In genomic region chr9:136898483-136899100, GRCh38 we compare ENCODE assay signal across 22 cellular contexts. TPM values are rescaled to one million over a fixed set of nuclear protein-coding genes. Genes with fewer than 3 reads are reported as not detected.
A peak's percentile ranks its signal among the peaks of the same experiment; 100 is the strongest.
DNase-seq lines count a peak whose midpoint lies in the region; ATAC-seq and TF ChIP-seq lines count a peak whose summit lies in the region.
"Had no signal": no experiment of that assay in that cellular context is flagged by ENCODE, and none has a peak within 500 bp of the region (broad histone marks: within the 10 kb centered on the region; RNA-seq: fewer than 3 reads in every experiment).

No MANE protein-coding gene starts in this region.

- H3K4me3 ChIP-seq in MM.1S (ENCODE audit: low read length) = peak overlapping the region; percentile 39
- H3K4me3 ChIP-seq: BLaER1 treated with 17β-estradiol and CSF1 and Interleukin-3, amounts not matched to agents 10 nM and 100 nM; SJSA1 had no signal

- no peaks in the 10 kb centered on the region for H4K20me1 ChIP-seq in MM.1S (ENCODE audit: insufficient read depth, low read length)

- H3K4me1 Mint-ChIP-seq in T-helper 1 cell treated with Interleukin-12 subunit alpha and Interleukin-12 subunit beta and Interleukin-4 antibody, amounts not matched to agents 30 μg/mL and 1 μg/mL, for 36 hours (ENCODE audit: low read depth) = peaks cover 51% of the 10 kb centered on the region
- peaks cover 41% of the 10 kb centered on the region for H3K4me1 Mint-ChIP-seq in activated T-helper 2 cell treated with anti-CD3 and anti-CD28 coated beads, Interferon-gamma antibody, Interleukin-2, Interleukin-4, amounts not matched to agents 10 μg/mL and 5 μg/mL and 100 μg/mL, durations not matched to agents 14 hours and 24 hours and 36 hours (ENCODE audit: low read depth)
- H3K4me1 Mint-ChIP-seq in stimulated activated effector memory CD8-positive, alpha-beta T cell treated with anti-CD3 and anti-CD28 coated beads, Interleukin-12 subunit alpha, Interleukin-12 subunit beta, amount 100 ng/mL, for 72 hours = peaks cover 53% of the 10 kb centered on the region

- H3K27me3 Mint-ChIP-seq in T-helper 1 cell treated with Interleukin-12 subunit alpha and Interleukin-12 subunit beta and Interleukin-4 antibody, amounts not matched to agents 30 μg/mL and 1 μg/mL, for 36 hours (ENCODE audit: low read depth) = no peaks in the 10 kb centered on the region
- no peaks in the 10 kb centered on the region for H3K27me3 Mint-ChIP-seq in activated T-helper 2 cell treated with anti-CD3 and anti-CD28 coated beads, Interferon-gamma antibody, Interleukin-2, Interleukin-4, amounts not matched to agents 10 μg/mL and 5 μg/mL and 100 μg/mL, durations not matched to agents 14 hours and 24 hours and 36 hours (ENCODE audit: low read depth)

- H3K4me3 Mint-ChIP-seq in T-helper 1 cell treated with Interleukin-12 subunit alpha and Interleukin-12 subunit beta and Interleukin-4 antibody, amounts not matched to agents 30 μg/mL and 1 μg/mL, for 36 hours = no peak overlapping the region
- H3K4me3 Mint-ChIP-seq in activated T-helper 2 cell treated with anti-CD3 and anti-CD28 coated beads, Interferon-gamma antibody, Interleukin-2, Interleukin-4, amounts not matched to agents 10 μg/mL and 5 μg/mL and 100 μg/mL, durations not matched to agents 14 hours and 24 hours and 36 hours (ENCODE audit: low read depth) = no peak overlapping the region
- H3K4me3 Mint-ChIP-seq in stimulated activated effector memory CD8-positive, alpha-beta T cell treated with anti-CD3 and anti-CD28 coated beads, Interleukin-12 subunit alpha, Interleukin-12 subunit beta, amount 100 ng/mL, for 72 hours = no peak overlapping the region

- TF ChIP-seq CTCF in MM.1S (IDR thresholded peaks at IDR 0.05; ENCODE audit: low read length) = no peak

- peaks cover 77% of the 10 kb centered on the region for H3K79me2 ChIP-seq in MM.1S (ENCODE audit: low read length)

- H3K9ac ChIP-seq in MM.1S (ENCODE audit: low read length) = peak overlapping the region; percentile 27; the same call in 1 of the 2 replicates

- H3K9me3 ChIP-seq in MM.1S (replicated peaks; ENCODE audit: insufficient read depth, low read length) = no peaks in the 10 kb centered on the region
- H3K9me3 ChIP-seq: BLaER1 treated with 17β-estradiol and CSF1 and Interleukin-3, amounts not matched to agents 10 nM and 100 nM; SJSA1 had no signal

- H3K9me2 ChIP-seq in MM.1S (replicated peaks; ENCODE audit: insufficient read depth, low read length) = no peaks in the 10 kb centered on the region

- peaks cover 48% of the 10 kb centered on the region for H3K36me3 Mint-ChIP-seq in T-helper 1 cell treated with Interleukin-12 subunit alpha and Interleukin-12 subunit beta and Interleukin-4 antibody, amounts not matched to agents 30 μg/mL and 1 μg/mL, for 36 hours (ENCODE audit: low read depth)
- H3K36me3 Mint-ChIP-seq in activated T-helper 2 cell treated with anti-CD3 and anti-CD28 coated beads, Interferon-gamma antibody, Interleukin-2, Interleukin-4, amounts not matched to agents 10 μg/mL and 5 μg/mL and 100 μg/mL, durations not matched to agents 14 hours and 24 hours and 36 hours (ENCODE audit: low read depth) = peaks cover 68% of the 10 kb centered on the region
- peaks cover 87% of the 10 kb centered on the region for H3K36me3 Mint-ChIP-seq in stimulated activated effector memory CD8-positive, alpha-beta T cell treated with anti-CD3 and anti-CD28 coated beads, Interleukin-12 subunit alpha, Interleukin-12 subunit beta, amount 100 ng/mL, for 72 hours

- H3K36me3 ChIP-seq in MM.1S (replicated peaks; ENCODE audit: insufficient read depth, low read length) = no peaks in the 10 kb centered on the region; the same call in 1 of the 2 replicates

- H3K4me1 ChIP-seq in MM.1S (ENCODE audit: low read length) = peaks cover 65% of the 10 kb centered on the region

- intact Hi-C loops in activated T-helper 2 cell treated with anti-CD3 and anti-CD28 coated beads, Interferon-gamma antibody, Interleukin-2, Interleukin-4, amounts not matched to agents 10 μg/mL and 5 μg/mL and 100 μg/mL, durations not matched to agents 14 hours and 24 hours and 36 hours (cut with micrococcal nuclease) = no loop called here
- intact Hi-C loops in posterior vena cava (cut with DNase I) = no loop called here

- H3K27me3 ChIP-seq in MM.1S (replicated peaks; ENCODE audit: insufficient read depth, low read length) = no peaks in the 10 kb centered on the region
- H3K27me3 ChIP-seq: BLaER1 treated with 17β-estradiol and CSF1 and Interleukin-3, amounts not matched to agents 10 nM and 100 nM; SJSA1 had no signal

- peak overlapping the region; percentile 70 for H3K4me2 ChIP-seq in MM.1S (ENCODE audit: low read depth, low read length)
- H3K4me2 ChIP-seq: BLaER1 treated with 17β-estradiol and CSF1 and Interleukin-3, amounts not matched to agents 10 nM and 100 nM had no signal

- H3F3A ChIP-seq in MM.1S (ENCODE audit: insufficient read depth, low read length) = peaks cover 58% of the 10 kb centered on the region

- no peak for ATAC-seq in stimulated activated effector memory CD8-positive, alpha-beta T cell treated with anti-CD3 and anti-CD28 coated beads, Interleukin-12 subunit alpha, Interleukin-12 subunit beta, amount 100 ng/mL, for 72 hours
- ATAC-seq in GM21381 (IDR thresholded peaks at IDR 0.05; ENCODE audit: unreplicated experiment) = no peak
- ATAC-seq: HepG2 had no signal

- H3K27ac ChIP-seq in MM.1S (ENCODE audit: low read length) = peak overlapping the region; percentile 99; the same call in 1 of the 2 replicates
- H3K27ac ChIP-seq: BLaER1 treated with 17β-estradiol and CSF1 and Interleukin-3, amounts not matched to agents 10 nM and 100 nM; SJSA1 had no signal

- no peaks in the 10 kb centered on the region for H3K9me3 Mint-ChIP-seq in T-helper 1 cell treated with Interleukin-12 subunit alpha and Interleukin-12 subunit beta and Interleukin-4 antibody, amounts not matched to agents 30 μg/mL and 1 μg/mL, for 36 hours
- H3K9me3 Mint-ChIP-seq in activated T-helper 2 cell treated with anti-CD3 and anti-CD28 coated beads, Interferon-gamma antibody, Interleukin-2, Interleukin-4, amounts not matched to agents 10 μg/mL and 5 μg/mL and 100 μg/mL, durations not matched to agents 14 hours and 24 hours and 36 hours = no peaks in the 10 kb centered on the region
- no peaks in the 10 kb centered on the region for H3K9me3 Mint-ChIP-seq in stimulated activated effector memory CD8-positive, alpha-beta T cell treated with anti-CD3 and anti-CD28 coated beads, Interleukin-12 subunit alpha, Interleukin-12 subunit beta, amount 100 ng/mL, for 72 hours

- H3K27ac Mint-ChIP-seq in T-helper 1 cell treated with Interleukin-12 subunit alpha and Interleukin-12 subunit beta and Interleukin-4 antibody, amounts not matched to agents 30 μg/mL and 1 μg/mL, for 36 hours = peak overlapping the region; percentile 24
- H3K27ac Mint-ChIP-seq in activated T-helper 2 cell treated with anti-CD3 and anti-CD28 coated beads, Interferon-gamma antibody, Interleukin-2, Interleukin-4, amounts not matched to agents 10 μg/mL and 5 μg/mL and 100 μg/mL, durations not matched to agents 14 hours and 24 hours and 36 hours = peak overlapping the region; percentile 28
- peak overlapping the region; percentile 40 for H3K27ac Mint-ChIP-seq in stimulated activated effector memory CD8-positive, alpha-beta T cell treated with anti-CD3 and anti-CD28 coated beads, Interleukin-12 subunit alpha, Interleukin-12 subunit beta, amount 100 ng/mL, for 72 hours

- H2AFZ ChIP-seq in MM.1S (ENCODE audit: low read length) = no peak overlapping the region

- DNase-seq in T-helper 1 cell (no peak), MM.1S (no peak), posterior vena cava (ENCODE audit: low spot score) (no peak), HCEC 1CT (no peak)
- no peak for DNase-seq in activated T-helper 2 cell treated with anti-CD3 and anti-CD28 coated beads, Interferon-gamma antibody, Interleukin-2, Interleukin-4, amounts not matched to agents 10 μg/mL and 5 μg/mL and 100 μg/mL, durations not matched to agents 14 hours and 24 hours and 36 hours (ENCODE audit: low spot score)
- no peak for DNase-seq in stimulated activated effector memory CD8-positive, alpha-beta T cell treated with anti-CD3 and anti-CD28 coated beads, Interleukin-12 subunit alpha, Interleukin-12 subunit beta, amount 100 ng/mL, for 72 hours (ENCODE audit: low spot score in 2 of 2)
- DNase-seq: 8988T, COR-L47, DND-41, GDM1, Karpas-422, NCI-H1105 treated with DMSO at 0.1 percent for 48 hours, NCI-H187 treated with DMSO at 0.1 percent for 48 hours, NCI-H2171, NCI-H446 treated with DMSO at 0.1 percent for 48 hours, NCI-H82 had no signal

RNA-seq across cellular contexts. Expression of gene TRAF2, which starts 12.3 kb away (rescaled TPM):
- 59.5 and 60.4 TPM in 2 replicates for total RNA-seq in activated T-helper 2 cell treated with anti-CD3 and anti-CD28 coated beads, Interferon-gamma antibody, Interleukin-2, Interleukin-4, amounts not matched to agents 10 μg/mL and 5 μg/mL and 100 μg/mL, durations not matched to agents 14 hours and 24 hours and 36 hours
- 10 to 100 TPM in 1 of 2 donors, 1 to 10 TPM in 1; 8.7 to 10.9 TPM for total RNA-seq in posterior vena cava

RNA-seq across cellular contexts. Expression of gene EDF1, which starts 32.5 kb away (rescaled TPM):
- 381 and 410 TPM in 2 replicates for total RNA-seq in activated T-helper 2 cell treated with anti-CD3 and anti-CD28 coated beads, Interferon-gamma antibody, Interleukin-2, Interleukin-4, amounts not matched to agents 10 μg/mL and 5 μg/mL and 100 μg/mL, durations not matched to agents 14 hours and 24 hours and 36 hours
- 100 to 1,000 TPM; 178 to 191 TPM for total RNA-seq in posterior vena cava

RNA-seq across cellular contexts. Expression of gene FBXW5, which starts 45.9 kb away (rescaled TPM):
- total RNA-seq in activated T-helper 2 cell treated with anti-CD3 and anti-CD28 coated beads, Interferon-gamma antibody, Interleukin-2, Interleukin-4, amounts not matched to agents 10 μg/mL and 5 μg/mL and 100 μg/mL, durations not matched to agents 14 hours and 24 hours and 36 hours = 94.4 and 95.9 TPM in 2 replicates
- 100 to 1,000 TPM in 1 of 2 donors, 10 to 100 TPM in 1; 95.0 to 100 TPM for total RNA-seq in posterior vena cava

RNA-seq across cellular contexts. Expression of gene MAMDC4, which starts 46.4 kb away (rescaled TPM):
- total RNA-seq in activated T-helper 2 cell treated with anti-CD3 and anti-CD28 coated beads, Interferon-gamma antibody, Interleukin-2, Interleukin-4, amounts not matched to agents 10 μg/mL and 5 μg/mL and 100 μg/mL, durations not matched to agents 14 hours and 24 hours and 36 hours = 19.0 and 21.0 TPM in 2 replicates
- 1 to 10 TPM; 1.5 to 2.4 TPM for total RNA-seq in posterior vena cava

RNA-seq across cellular contexts. Expression of gene C8G, which starts 46.5 kb away (rescaled TPM):
- total RNA-seq in activated T-helper 2 cell treated with anti-CD3 and anti-CD28 coated beads, Interferon-gamma antibody, Interleukin-2, Interleukin-4, amounts not matched to agents 10 μg/mL and 5 μg/mL and 100 μg/mL, durations not matched to agents 14 hours and 24 hours and 36 hours = 0.76 and 0.89 TPM in 2 replicates
- total RNA-seq in posterior vena cava = 1 to 10 TPM; 1.4 TPM
- total RNA-seq: RPMI7951, SJSA1 had no signal
